Comparison of ENCODE assay signal across 14 cellular contexts in the genomic region with DNA sequence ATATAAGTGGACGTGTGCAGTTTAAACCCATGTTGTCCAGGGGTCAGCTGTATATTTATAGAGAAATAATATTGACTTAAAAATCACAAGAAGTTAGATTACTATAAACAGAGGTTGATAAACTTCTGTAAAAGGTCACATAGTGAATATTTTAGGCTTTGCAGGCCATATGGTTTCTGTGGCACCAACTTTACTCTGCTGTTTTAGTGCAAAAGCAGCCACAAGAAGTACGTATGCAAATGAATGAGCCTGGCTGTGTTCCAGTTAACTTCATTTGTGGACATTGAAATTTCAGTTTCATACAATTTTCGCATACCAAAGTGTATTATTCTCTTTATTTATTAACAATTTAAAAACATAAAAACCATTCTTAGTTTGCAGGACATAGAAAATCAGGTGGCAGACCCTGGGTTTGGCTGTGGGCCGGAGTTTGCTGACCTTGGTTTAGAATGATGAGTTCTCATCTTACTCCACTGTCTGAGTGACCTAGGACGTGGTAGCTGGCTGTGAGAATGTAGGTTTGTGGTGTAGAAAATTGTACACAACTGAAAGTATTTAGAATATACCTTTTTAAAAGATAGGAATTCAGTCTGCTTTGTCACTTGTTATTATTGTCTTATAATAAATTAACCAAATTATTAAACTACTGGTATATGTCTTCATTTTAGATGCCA.
"Had no signal": no experiment of that assay in that cellular context is flagged by ENCODE, and none has a peak within 500 bp of the region (broad histone marks: within the 10 kb centered on the region; RNA-seq: fewer than 3 reads in every experiment).

No MANE protein-coding gene starts in this region.

- H3K27me3 ChIP-seq: body of pancreas, transverse colon had no signal

- DNase-seq: activated CD4-positive, alpha-beta T cell treated with anti-CD3 and anti-CD28 coated beads, Interleukin-2, amount 50 U/mL, for 1 hour; activated CD8-positive, alpha-beta memory T cell treated with anti-CD3 and anti-CD28 coated beads for 24 hours; activated gamma-delta T cell treated with Interleukin-2 at 50 U/mL for 16 hours; amniotic stem cell; body of pancreas; caudate nucleus; stimulated activated CD4-positive, alpha-beta T cell treated with anti-CD3 and anti-CD28 coated beads, Interleukin-1b, Interleukin-23, amount 100 ng/mL, for 48 hours; T-helper 9 cell; transverse colon had no signal

- H3K27ac ChIP-seq: body of pancreas, prostate gland, transverse colon had no signal

- ATAC-seq: activated CD4-positive, CD25-positive, alpha-beta regulatory T cell treated with anti-CD3 and anti-CD28 coated beads, Interleukin-2, amount 50 U/mL, for 24 hours; body of pancreas; esophagus mucosa; sciatic nerve had no signal

- H3K4me3 ChIP-seq: body of pancreas, lung, prostate gland, transverse colon had no signal

- H3K9me3 ChIP-seq: body of pancreas, prostate gland, transverse colon had no signal

- H3K4me1 ChIP-seq: body of pancreas, prostate gland had no signal
